1 cellular context compared by ENCODE assay signal in genomic region chr4:168285850-168286249, GRCh38. TPM values are rescaled to one million over a fixed set of nuclear protein-coding genes. Genes with fewer than 3 reads are reported as not detected.
"Had no signal": no experiment of that assay in that cellular context is flagged by ENCODE, and none has a peak within 500 bp of the region (broad histone marks: within the 10 kb centered on the region; RNA-seq: fewer than 3 reads in every experiment).

No MANE protein-coding gene starts in this region.

RNA-seq across cellular contexts. Expression of gene DDX60, which starts 32.7 kb away (rescaled TPM):
- polyA plus RNA-seq: neural cell had no signal
